Comparison of ENCODE assay signal across 24 cellular contexts in genomic region chr7:82566752-82567151, GRCh38.
DNase-seq lines count a peak whose midpoint lies in the region; ATAC-seq, FAIRE-seq and TF ChIP-seq lines count a peak whose summit lies in the region.
"Had no signal": no experiment of that assay in that cellular context is flagged by ENCODE, and none has a peak within 500 bp of the region (broad histone marks: within the 10 kb centered on the region; RNA-seq: fewer than 3 reads in every experiment).

No MANE protein-coding gene starts in this region.

- no peak for TF ChIP-seq POLR2A in GM12892 (IDR thresholded peaks at IDR 0.05; ENCODE audit: low read depth, low read length)

- H3K36me3 ChIP-seq in MM.1S (replicated peaks; ENCODE audit: insufficient read depth, low read length) (no peaks in the 10 kb centered on the region), astrocyte (ENCODE audit: insufficient read depth, low read length) (no peaks in the 10 kb centered on the region), osteoblast (ENCODE audit: insufficient read depth, low read length) (no peaks in the 10 kb centered on the region)
- H3K36me3 ChIP-seq: adrenal gland, cardiac muscle cell, pancreas, thoracic aorta had no signal

- H4K20me1 ChIP-seq in MM.1S (ENCODE audit: insufficient read depth, low read length) (no peaks in the 10 kb centered on the region), astrocyte (ENCODE audit: insufficient read depth, low read length) (no peaks in the 10 kb centered on the region), osteoblast (ENCODE audit: insufficient read depth, low read length) (no peaks in the 10 kb centered on the region)

- no peaks in the 10 kb centered on the region for H3K9me3 ChIP-seq in MM.1S (replicated peaks; ENCODE audit: insufficient read depth, low read length)
- H3K9me3 ChIP-seq in astrocyte (ENCODE audit: insufficient read depth, low read depth, low read length): no peaks in the 10 kb centered on the region
- no peaks in the 10 kb centered on the region for H3K9me3 ChIP-seq in osteoblast (ENCODE audit: low read depth, low read length)
- H3K9me3 ChIP-seq: adrenal gland, pancreas, thoracic aorta had no signal

- no peak overlapping the region for H3K4me3 ChIP-seq in MM.1S (ENCODE audit: low read length)
- H3K4me3 ChIP-seq in astrocyte (ENCODE audit: insufficient read depth, low read depth, low read length): no peak overlapping the region
- no peak overlapping the region for H3K4me3 ChIP-seq in osteoblast (ENCODE audit: insufficient read depth, low read length)
- H3K4me3 ChIP-seq: adrenal gland, cardiac muscle cell, pancreas, thoracic aorta had no signal

- H3K27ac ChIP-seq in MM.1S (ENCODE audit: low read length) (no peak overlapping the region), astrocyte (ENCODE audit: low read depth, low read length) (peak overlapping the region; percentile 20), osteoblast (ENCODE audit: low read depth, low read length) (peak overlapping the region; percentile 13)
- H3K27ac ChIP-seq: adrenal gland, cardiac muscle cell, KMS-11, pancreas, thoracic aorta had no signal

- H2AFZ ChIP-seq in MM.1S (ENCODE audit: low read length): peak overlapping the region; percentile 35; the same call in 1 of the 2 replicates
- no peak overlapping the region for H2AFZ ChIP-seq in astrocyte (ENCODE audit: low read depth, low read length)
- H2AFZ ChIP-seq in osteoblast (ENCODE audit: low read length): peak overlapping the region; percentile 60

- H3K27me3 Mint-ChIP-seq in astrocyte (ENCODE audit: low read depth, unreplicated experiment): no peaks in the 10 kb centered on the region
- H3K27me3 Mint-ChIP-seq: activated B cell treated with CpG ODN at 0.5 μM for 24 hours; activated CD4-positive, alpha-beta memory T cell treated with anti-CD3 and anti-CD28 coated beads for 36 hours; CD4-positive, alpha-beta memory T cell had no signal

- no peak overlapping the region for H3K9ac ChIP-seq in MM.1S (ENCODE audit: low read length)
- no peak overlapping the region for H3K9ac ChIP-seq in astrocyte (ENCODE audit: low read length)
- H3K9ac ChIP-seq: KMS-11 had no signal

- H3K9me2 ChIP-seq in MM.1S (replicated peaks; ENCODE audit: insufficient read depth, low read length): no peaks in the 10 kb centered on the region

- H3K4me1 Mint-ChIP-seq in astrocyte (ENCODE audit: low read depth, unreplicated experiment): peaks cover 17% of the 10 kb centered on the region
- H3K4me1 Mint-ChIP-seq: activated B cell treated with CpG ODN at 0.5 μM for 24 hours; CD4-positive, alpha-beta memory T cell; naive thymus-derived CD4-positive, alpha-beta T cell had no signal

- no peak overlapping the region for H3K4me3 Mint-ChIP-seq in astrocyte (ENCODE audit: unreplicated experiment)
- H3K4me3 Mint-ChIP-seq: activated B cell treated with CpG ODN at 0.5 μM for 24 hours; activated CD4-positive, alpha-beta memory T cell treated with anti-CD3 and anti-CD28 coated beads for 36 hours; CD4-positive, alpha-beta memory T cell; H9; naive thymus-derived CD4-positive, alpha-beta T cell had no signal

- TF ChIP-seq CTCF in MM.1S (IDR thresholded peaks at IDR 0.05; ENCODE audit: low read length): no peak
- TF ChIP-seq CTCF in astrocyte (IDR thresholded peaks at IDR 0.05; ENCODE audit: insufficient read depth, low read depth, low read length): no peak
- no peak for TF ChIP-seq CTCF in osteoblast (IDR thresholded peaks at IDR 0.05; ENCODE audit: extremely low read depth, low read depth, low read length)

- H3K79me2 ChIP-seq in MM.1S (ENCODE audit: low read length) (no peaks in the 10 kb centered on the region), astrocyte (ENCODE audit: insufficient read depth, low read length) (no peaks in the 10 kb centered on the region), osteoblast (ENCODE audit: insufficient read depth, low read length) (no peaks in the 10 kb centered on the region)

- H3K27me3 ChIP-seq in MM.1S (replicated peaks; ENCODE audit: insufficient read depth, low read length): no peaks in the 10 kb centered on the region
- no peaks in the 10 kb centered on the region for H3K27me3 ChIP-seq in astrocyte (ENCODE audit: insufficient read depth, low read length)
- H3K27me3 ChIP-seq in osteoblast (ENCODE audit: insufficient read depth, low read length): no peaks in the 10 kb centered on the region
- H3K27me3 ChIP-seq: adrenal gland, cardiac muscle cell, pancreas had no signal

- no peak overlapping the region for H3K27ac Mint-ChIP-seq in astrocyte (ENCODE audit: unreplicated experiment)
- H3K27ac Mint-ChIP-seq: activated B cell treated with CpG ODN at 0.5 μM for 24 hours; activated CD4-positive, alpha-beta memory T cell treated with anti-CD3 and anti-CD28 coated beads for 36 hours; CD4-positive, alpha-beta memory T cell; H9; naive thymus-derived CD4-positive, alpha-beta T cell had no signal

- H3F3A ChIP-seq in MM.1S (ENCODE audit: insufficient read depth, low read length): no peaks in the 10 kb centered on the region

- FAIRE-seq in astrocyte (lab: Jason Lieb, UNC): no peak
- FAIRE-seq in GM12892 (lab: Jason Lieb, UNC): no peak
- FAIRE-seq: GM12891, keratinocyte, pancreas had no signal

- H3K9me3 Mint-ChIP-seq in astrocyte (ENCODE audit: unreplicated experiment): no peaks in the 10 kb centered on the region
- H3K9me3 Mint-ChIP-seq: activated B cell treated with CpG ODN at 0.5 μM for 24 hours; activated CD4-positive, alpha-beta memory T cell treated with anti-CD3 and anti-CD28 coated beads for 36 hours; H9 had no signal

- H3K4me2 ChIP-seq in MM.1S (ENCODE audit: low read depth, low read length) (peak overlapping the region; percentile 29; the same call in 1 of the 2 replicates), astrocyte (ENCODE audit: low read length) (no peak overlapping the region), osteoblast (ENCODE audit: insufficient read depth, low read length) (no peak overlapping the region)

- peaks cover 18% of the 10 kb centered on the region for H3K4me1 ChIP-seq in MM.1S (ENCODE audit: low read length)
- peaks cover 23% of the 10 kb centered on the region for H3K4me1 ChIP-seq in astrocyte (ENCODE audit: insufficient read depth, low read length)
- H3K4me1 ChIP-seq in osteoblast (ENCODE audit: insufficient read depth, low read length): peaks cover 35% of the 10 kb centered on the region
- H3K4me1 ChIP-seq: adrenal gland, pancreas had no signal

- ATAC-seq in GM21786 (IDR thresholded peaks at IDR 0.05; ENCODE audit: unreplicated experiment): no peak
- ATAC-seq: naive thymus-derived CD4-positive, alpha-beta T cell; pancreas; sciatic nerve had no signal

- no peaks in the 10 kb centered on the region for H3K36me3 Mint-ChIP-seq in astrocyte (ENCODE audit: low read depth, unreplicated experiment)
- H3K36me3 Mint-ChIP-seq: activated CD4-positive, alpha-beta memory T cell treated with anti-CD3 and anti-CD28 coated beads for 36 hours; CD4-positive, alpha-beta memory T cell; naive thymus-derived CD4-positive, alpha-beta T cell had no signal

- peak; percentile 7 for DNase-seq in DMS79 (lab: John Stamatoyannopoulos, UW)
- no peak for DNase-seq in MM.1S
- no peak for DNase-seq in astrocyte (ENCODE audit: low read depth)
- no peak for DNase-seq in osteoblast (ENCODE audit: insufficient read length, low spot score, missing footprints)
- DNase-seq in MV-4-11 (lab: John Stamatoyannopoulos, UW): no peak
- DNase-seq in GM12892 (ENCODE audit: insufficient read length): no peak
- DNase-seq: activated B cell treated with CpG ODN at 0.5 μM for 24 hours; activated CD4-positive, alpha-beta memory T cell treated with anti-CD3 and anti-CD28 coated beads for 36 hours; activated gamma-delta T cell; adrenal gland; CD4-positive, alpha-beta memory T cell; foreskin melanocyte; H9; mammary epithelial cell; naive thymus-derived CD4-positive, alpha-beta T cell; NCI-H1417; pancreas had no signal
